Comparison of ENCODE assay signal across 20 cellular contexts in genomic region chr3:125033616-125034015, GRCh38. TPM values are rescaled to one million over a fixed set of nuclear protein-coding genes. Genes with fewer than 3 reads are reported as not detected.
A peak's percentile ranks its signal among the peaks of the same experiment; 100 is the strongest.
DNase-seq lines count a peak whose midpoint lies in the region; ATAC-seq and TF ChIP-seq lines count a peak whose summit lies in the region.
"Had no signal": no experiment of that assay in that cellular context is flagged by ENCODE, and none has a peak within 500 bp of the region (broad histone marks: within the 10 kb centered on the region; RNA-seq: fewer than 3 reads in every experiment).

No MANE protein-coding gene starts in this region.

- H4K91ac ChIP-seq in trophoblast cell (ENCODE audit: low read depth, low read length) = no peak overlapping the region

- H3K4me1 ChIP-seq in heart left ventricle (peaks cover 3 to 72% (median 41%) of the 10 kb centered on the region in 12 donors), trophoblast cell (ENCODE audit: control insufficient read depth in 1 of 2, insufficient read depth in 2 of 2, low read length in 2 of 2) (peaks cover 3 to 15% of the 10 kb centered on the region in 2 experiments)

- no peak overlapping the region for H2AK5ac ChIP-seq in trophoblast cell (ENCODE audit: low read length)

- H3K79me1 ChIP-seq in trophoblast cell (ENCODE audit: low read length) = peaks cover 1% of the 10 kb centered on the region

- peaks cover 0 to 11% (median 0%) of the 10 kb centered on the region in 12 donors for H3K9me3 ChIP-seq in heart left ventricle
- no peaks in the 10 kb centered on the region for H3K9me3 ChIP-seq in trophoblast cell (ENCODE audit: insufficient read depth, low read depth, low read length)

- H3K4me3 ChIP-seq in heart left ventricle = no peak overlapping the region
- no peak overlapping the region for H3K4me3 ChIP-seq in trophoblast cell (ENCODE audit: low read depth, low read length)
- H3K4me3 ChIP-seq: PC-9 had no signal

- H3K27ac ChIP-seq in heart left ventricle = peak overlapping the region in 7 of 12 donors; percentile 6 to 65 (median 39)
- no peak overlapping the region for H3K27ac ChIP-seq in trophoblast cell (ENCODE audit: low read depth, low read length)
- H3K27ac ChIP-seq: PC-9 had no signal

- H3K79me2 ChIP-seq in trophoblast cell (ENCODE audit: control insufficient read depth, insufficient read depth, low read length, poor library complexity) = peaks cover 3% of the 10 kb centered on the region

- no peak for DNase-seq in heart left ventricle
- no peak for DNase-seq in Right ventricle myocardium superior
- peak; percentile 41 for DNase-seq in islet precursor cell
- peak in 1 of 2 donors; percentile 71 for DNase-seq in trophoblast cell
- no peak for DNase-seq in NCI-H2081 (lab: John Stamatoyannopoulos, UW)
- DNase-seq in GM20000 (ENCODE audit: low spot score) = no peak
- no peak for DNase-seq in HCEC 1CT
- DNase-seq: 8988T, DMS153, KBM-7, MM.1S, NCI-H1048, NCI-H1417, NCI-H1694, NCI-H2029 treated with DMSO at 0.1 percent for 48 hours, NCI-H2227 treated with DMSO at 0.1 percent for 48 hours, NCI-H526 treated with DMSO at 0.1 percent for 48 hours, PC-9, RPMI8226, SHP77 had no signal

- H3K36me3 ChIP-seq in heart left ventricle (peaks cover 0 to 14% (median 8%) of the 10 kb centered on the region in 9 donors), trophoblast cell (ENCODE audit: control insufficient read depth in 1 of 2, insufficient read depth in 2 of 2, low read length in 2 of 2) (peaks cover 6% of the 10 kb centered on the region in 2 experiments)

- H3K4ac ChIP-seq in trophoblast cell (ENCODE audit: low read depth, low read length) = no peak overlapping the region

- H3K18ac ChIP-seq in trophoblast cell (ENCODE audit: low read length) = peak overlapping the region; percentile 41

- no peak for TF ChIP-seq POLR2A in heart left ventricle (IDR thresholded peaks at IDR 0.05)

- no peak overlapping the region for H2BK120ac ChIP-seq in trophoblast cell (ENCODE audit: insufficient read depth, low read length, poor library complexity)

- H4K12ac ChIP-seq in trophoblast cell (ENCODE audit: low read depth, low read length) = no peak overlapping the region

- intact Hi-C loops in heart left ventricle (cut with DNase I) = no loop called here
- intact Hi-C loops in Right ventricle myocardium superior (cut with DNase I) = no loop called here

- no peak overlapping the region for H3K23ac ChIP-seq in trophoblast cell (ENCODE audit: low read length)

- TF ChIP-seq CTCF in heart left ventricle (IDR thresholded peaks at IDR 0.05) (no peak), GM20000 (IDR thresholded peaks at IDR 0.05; ENCODE audit: extremely low read depth, missing control alignments) (no peak)

- WGBS in heart left ventricle, 4 donors = 88 to 91% (median 90%) methylated on average over 14 of the region's 14 CpGs
- WGBS in trophoblast cell (ENCODE audit: extremely low coverage, insufficient coverage, insufficient read length) = no CpG with 5 or more reads among the region's 14 CpGs

- H2BK12ac ChIP-seq in trophoblast cell (ENCODE audit: low read length) = no peak overlapping the region

- ATAC-seq in heart left ventricle (no peak), Right ventricle myocardium superior (ENCODE audit: poor library complexity) (no peak)

- H3K27me3 ChIP-seq in heart left ventricle = no peaks in the 10 kb centered on the region
- H3K27me3 ChIP-seq in trophoblast cell (ENCODE audit: insufficient read depth, low read length) = no peaks in the 10 kb centered on the region

- H2BK5ac ChIP-seq in trophoblast cell (ENCODE audit: low read depth, low read length, poor library complexity) = no peak overlapping the region

- no peak overlapping the region for H3K9ac ChIP-seq in trophoblast cell (ENCODE audit: low read length)

- H4K8ac ChIP-seq in trophoblast cell (ENCODE audit: low read depth, low read length) = no peak overlapping the region

- H2AFZ ChIP-seq in trophoblast cell (ENCODE audit: insufficient read depth, low read length, poor library complexity) = no peak overlapping the region
- H2AFZ ChIP-seq: PC-9 had no signal

- H3K14ac ChIP-seq in trophoblast cell (ENCODE audit: low read length) = no peak overlapping the region

- H3K4me2 ChIP-seq in trophoblast cell (ENCODE audit: low read length) = no peak overlapping the region
- H3K4me2 ChIP-seq: PC-9 had no signal

RNA-seq across cellular contexts. Expression of gene HEG1, which starts 22.2 kb away (rescaled TPM):
- total RNA-seq in heart left ventricle (100 to 1,000 TPM in 6 of 9 donors, 10 to 100 TPM in 3; 68.1 to 211 (median 121) TPM), Right ventricle myocardium superior (91.1 TPM)
- polyA plus RNA-seq in heart left ventricle = 10 to 100 TPM; 23.7 to 39.0 TPM
- 59.6 and 62.6 TPM in 2 replicates for polyA plus RNA-seq in trophoblast cell (2013)
